Comparison of ENCODE assay signal across 13 cellular contexts in genomic region chr13:99972190-99972731, GRCh38. TPM values are rescaled to one million over a fixed set of nuclear protein-coding genes. Genes with fewer than 3 reads are reported as not detected.
DNase-seq lines count a peak whose midpoint lies in the region; ATAC-seq and TF ChIP-seq lines count a peak whose summit lies in the region.
"Had no signal": no experiment of that assay in that cellular context is flagged by ENCODE, and none has a peak within 500 bp of the region (broad histone marks: within the 10 kb centered on the region; RNA-seq: fewer than 3 reads in every experiment).

No MANE protein-coding gene starts in this region.

- H3K4me1 ChIP-seq in endodermal cell (ENCODE audit: control insufficient read depth, insufficient read depth, low read length): peaks cover under 1% of the 10 kb centered on the region
- peaks cover 10 to 13% of the 10 kb centered on the region in 2 donors for H3K4me1 ChIP-seq in neuronal stem cell (ENCODE audit: control insufficient read depth in 2 of 2, insufficient read depth in 1 of 2, low read depth in 1 of 2, low read length in 2 of 2)

- peaks cover 15% of the 10 kb centered on the region for H3K9me3 Mint-ChIP-seq in activated T-cell treated with anti-CD3 and anti-CD28 coated beads, Interleukin-2, amount 50 U/mL, for 24 hours
- H3K9me3 Mint-ChIP-seq in endodermal cell: no peaks in the 10 kb centered on the region

- H3K14ac ChIP-seq in neuronal stem cell (ENCODE audit: low read length): no peak overlapping the region

- no peak overlapping the region for H3K4me3 Mint-ChIP-seq in activated T-cell treated with anti-CD3 and anti-CD28 coated beads, Interleukin-2, amount 50 U/mL, for 24 hours
- H3K4me3 Mint-ChIP-seq in endodermal cell: peak overlapping the region; percentile 81

- peak overlapping the region; percentile 93 for H3K4me3 ChIP-seq in WERI-Rb-1 (ENCODE audit: low read depth, low read length)
- H3K4me3 ChIP-seq in endodermal cell (ENCODE audit: low read length): peak overlapping the region; percentile 88
- H3K4me3 ChIP-seq in neuronal stem cell (ENCODE audit: low read length in 2 of 2): peak overlapping the region; percentile 41 to 99
- H3K4me3 ChIP-seq: smooth muscle cell had no signal

- H3K27me3 Mint-ChIP-seq in activated T-cell treated with anti-CD3 and anti-CD28 coated beads, Interleukin-2, amount 50 U/mL, for 24 hours: peaks cover 80% of the 10 kb centered on the region
- H3K27me3 Mint-ChIP-seq in endodermal cell (ENCODE audit: insufficient read depth): peaks cover 69% of the 10 kb centered on the region

- WGBS in endodermal cell (ENCODE audit: insufficient coverage in 1 of 2, insufficient read length in 1 of 2), 2 experiments: 4 to 13% methylated on average over 10 to 18 of the region's 18 CpGs
- no CpG with 5 or more reads among the region's 18 CpGs for WGBS in neuronal stem cell (ENCODE audit: extremely low coverage in 2 of 2, insufficient read length in 2 of 2, insufficient replicate concordance in 1 of 2), 2 donors

- no peak overlapping the region for H4K91ac ChIP-seq in neuronal stem cell (ENCODE audit: low read depth, low read length, poor library complexity)

- H3K9ac ChIP-seq in endodermal cell (ENCODE audit: extremely low read depth, low read length, poor library complexity, severe bottlenecking) (no peak overlapping the region), neuronal stem cell (ENCODE audit: low read depth, low read length, poor library complexity) (no peak overlapping the region)

- H2BK5ac ChIP-seq in neuronal stem cell (ENCODE audit: low read length): no peak overlapping the region

- H3K27me3 ChIP-seq in WERI-Rb-1 (ENCODE audit: insufficient read depth, low read depth, severe bottlenecking) (peaks cover 51% of the 10 kb centered on the region), endodermal cell (ENCODE audit: control insufficient read depth, insufficient read depth, low read length, poor library complexity, severe bottlenecking) (peaks cover 54% of the 10 kb centered on the region), neuronal stem cell (ENCODE audit: control insufficient read depth in 3 of 3, insufficient read depth in 3 of 3, low read depth in 1 of 3, low read length in 3 of 3) (peaks cover 0 to 28% (median 5%) of the 10 kb centered on the region in 3 experiments)

- TF ChIP-seq CTCF in WERI-Rb-1 (IDR thresholded peaks at IDR 0.05; ENCODE audit: low read depth, low read length) (no peak), endodermal cell (conservative IDR thresholded peaks at IDR 0.05) (no peak)

- no peak overlapping the region for H2AK5ac ChIP-seq in neuronal stem cell (ENCODE audit: low read depth, low read length)

- no peak overlapping the region for H3K4ac ChIP-seq in neuronal stem cell (ENCODE audit: low read length)

- peak overlapping the region; percentile 95 for H3K4me2 ChIP-seq in neuronal stem cell (ENCODE audit: insufficient read depth, low read length, poor library complexity, severe bottlenecking)
- H3K4me2 ChIP-seq: smooth muscle cell had no signal

- ATAC-seq in GM21447 (IDR thresholded peaks at IDR 0.05; ENCODE audit: unreplicated experiment): no peak
- ATAC-seq: heart left ventricle had no signal

- H3K27ac ChIP-seq in WERI-Rb-1 (no peak overlapping the region), endodermal cell (ENCODE audit: low read depth, low read length) (no peak overlapping the region), neuronal stem cell (replicated peaks; ENCODE audit: low read length) (no peak overlapping the region)
- H3K27ac ChIP-seq: heart left ventricle had no signal

- H3K36me3 ChIP-seq in WERI-Rb-1 (peaks cover 4% of the 10 kb centered on the region), endodermal cell (ENCODE audit: control insufficient read depth, insufficient read depth, low read length) (peaks cover 7% of the 10 kb centered on the region), neuronal stem cell (replicated peaks in 1 of 2; ENCODE audit: control insufficient read depth in 2 of 2, insufficient read depth in 2 of 2, low read length in 2 of 2) (peaks cover 5 to 23% of the 10 kb centered on the region in 2 donors)
- H3K36me3 ChIP-seq: heart left ventricle had no signal

- peak overlapping the region; percentile 76 for H2AFZ ChIP-seq in neuronal stem cell (ENCODE audit: low read length)

- H3K36me3 Mint-ChIP-seq in activated T-cell treated with anti-CD3 and anti-CD28 coated beads, Interleukin-2, amount 50 U/mL, for 24 hours (ENCODE audit: low read depth): no peaks in the 10 kb centered on the region
- no peaks in the 10 kb centered on the region for H3K36me3 Mint-ChIP-seq in endodermal cell (ENCODE audit: low read depth)

- H3K9me3 ChIP-seq in WERI-Rb-1 (ENCODE audit: severe bottlenecking): no peaks in the 10 kb centered on the region
- no peaks in the 10 kb centered on the region for H3K9me3 ChIP-seq in endodermal cell (ENCODE audit: control insufficient read depth, low read length)
- no peaks in the 10 kb centered on the region for H3K9me3 ChIP-seq in neuronal stem cell (replicated peaks in 1 of 2; ENCODE audit: control insufficient read depth in 2 of 2, insufficient read depth in 1 of 2, low read depth in 1 of 2, low read length in 2 of 2)

- H2BK15ac ChIP-seq in neuronal stem cell (ENCODE audit: low read length): no peak overlapping the region

- H3K4me1 Mint-ChIP-seq in activated T-cell treated with anti-CD3 and anti-CD28 coated beads, Interleukin-2, amount 50 U/mL, for 24 hours (ENCODE audit: low read depth): peaks cover 21% of the 10 kb centered on the region
- H3K4me1 Mint-ChIP-seq in endodermal cell: peaks cover 24% of the 10 kb centered on the region

- H4K8ac ChIP-seq in neuronal stem cell (ENCODE audit: low read depth, low read length): no peak overlapping the region

- H2BK120ac ChIP-seq in neuronal stem cell (ENCODE audit: low read depth, low read length): no peak overlapping the region

- H2BK12ac ChIP-seq in neuronal stem cell (ENCODE audit: low read length): no peak overlapping the region

- peaks cover 10% of the 10 kb centered on the region for H3K79me1 ChIP-seq in neuronal stem cell (ENCODE audit: low read depth, low read length)

- peak overlapping the region; percentile 1 for H3K18ac ChIP-seq in neuronal stem cell (ENCODE audit: low read length)

- no peak overlapping the region for H3K23ac ChIP-seq in neuronal stem cell (ENCODE audit: low read depth, low read length, poor library complexity)

- DNase-seq in activated T-cell treated with anti-CD3 and anti-CD28 coated beads, Interleukin-2, amount 50 U/mL, for 24 hours: no peak
- no peak for DNase-seq in activated T-cell treated with anti-CD3 and anti-CD28 coated beads, Interleukin-2, amount 50 U/mL, for 1 hour
- DNase-seq in WERI-Rb-1: no peak
- DNase-seq in endodermal cell: peak; percentile 70
- DNase-seq in neuronal stem cell (ENCODE audit: low spot score): no peak
- no peak for DNase-seq in occipital lobe (lab: John Stamatoyannopoulos, UW)
- no peak for DNase-seq in RPMI8226
- DNase-seq: heart left ventricle, NCI-H1417, Right ventricle myocardium superior had no signal

- H3K27ac Mint-ChIP-seq in activated T-cell treated with anti-CD3 and anti-CD28 coated beads, Interleukin-2, amount 50 U/mL, for 24 hours: peak overlapping the region; percentile 72
- H3K27ac Mint-ChIP-seq in endodermal cell: no peak overlapping the region

RNA-seq across cellular contexts. Expression of gene ZIC5, which starts 0.7 kb away (rescaled TPM):
- 10 to 100 TPM; 11.0 to 13.7 TPM for total RNA-seq in endodermal cell
- polyA plus RNA-seq in endodermal cell (2013, experiment 1 of 2): 40.1 TPM
- 36.9 TPM for polyA plus RNA-seq in endodermal cell (2013, experiment 2 of 2)
- polyA plus RNA-seq in neuronal stem cell (2013, experiment 1 of 2): 18.1 TPM
- polyA plus RNA-seq in neuronal stem cell (2013, experiment 2 of 2): 18.3 TPM
- 1.6 TPM for total RNA-seq in occipital lobe
- total RNA-seq: heart left ventricle, Right ventricle myocardium superior, smooth muscle cell, urinary bladder had no signal
- polyA plus RNA-seq: heart left ventricle, smooth muscle cell, urinary bladder had no signal

RNA-seq across cellular contexts. Expression of gene ZIC2, which starts 9.3 kb away (rescaled TPM):
- total RNA-seq in endodermal cell (100 to 1,000 TPM; 182 to 301 TPM), occipital lobe (2.8 TPM)
- polyA plus RNA-seq in endodermal cell (2013, experiment 1 of 2): 198 TPM
- polyA plus RNA-seq in endodermal cell (2013, experiment 2 of 2): 160 TPM
- 120 TPM for polyA plus RNA-seq in neuronal stem cell (2013, experiment 1 of 2)
- 122 TPM for polyA plus RNA-seq in neuronal stem cell (2013, experiment 2 of 2)
- total RNA-seq: heart left ventricle, Right ventricle myocardium superior, smooth muscle cell had no signal
- polyA plus RNA-seq: heart left ventricle, smooth muscle cell, urinary bladder had no signal

Comparison
In these comparisons a context has a peak if more than half of its experiments do, and no peak if none do; other contexts are left out.
1. RNA of gene ZIC2, which starts 9.3 kb away (total RNA-seq): 182 to 301 TPM in endodermal cell; 2.8 TPM in occipital lobe (single experiment); every median in the first group is over 10 times any median in the second.
2. Peak in every context shown above with its lines, with median percentiles within 50 percentile points of each other: H3K4me3 ChIP-seq.